In the genomic region with DNA sequence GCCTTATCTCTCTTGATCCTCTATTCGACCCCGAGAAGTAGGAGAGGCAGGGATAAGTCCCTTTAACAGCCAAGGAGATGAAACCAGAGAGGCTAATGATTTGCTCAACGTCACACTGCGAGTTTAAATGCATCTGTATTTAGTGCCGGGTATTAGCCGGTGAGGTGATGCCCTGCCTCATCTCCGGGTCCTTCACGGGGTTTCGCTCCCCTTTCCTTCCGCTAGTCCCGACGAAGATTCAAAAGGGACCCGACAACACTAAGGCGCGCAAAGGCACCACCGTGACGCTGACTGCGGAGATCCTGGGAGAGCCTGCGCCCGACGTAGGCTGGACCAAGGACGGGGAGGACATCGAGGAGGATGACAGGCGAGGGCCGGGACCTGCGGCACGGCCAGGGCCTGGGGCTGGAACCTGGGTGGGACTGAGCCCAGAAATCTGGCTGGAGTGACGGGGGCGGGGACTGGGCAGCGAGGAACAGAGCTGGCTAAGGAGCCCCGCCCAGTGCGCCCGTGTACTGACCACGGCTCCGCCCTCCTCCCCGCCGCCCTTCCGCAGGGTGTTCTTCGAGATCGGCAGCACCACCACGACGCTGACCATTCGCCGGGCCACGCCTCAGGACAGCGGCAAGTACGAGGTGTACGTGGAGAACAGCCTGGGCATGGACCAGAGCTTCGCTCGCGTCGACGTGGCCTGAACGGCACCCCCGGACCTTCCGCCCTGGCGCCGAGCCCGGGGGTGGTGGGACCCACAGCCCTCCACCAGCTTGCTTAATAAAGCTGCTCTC, we compare ENCODE assay signal across 8 cellular contexts. TPM values are rescaled to one million over a fixed set of nuclear protein-coding genes. Genes with fewer than 3 reads are reported as not detected.
DNase-seq lines count a peak whose midpoint lies in the region; ATAC-seq and TF ChIP-seq lines count a peak whose summit lies in the region.

No MANE protein-coding gene starts in this region.

- H3K9me2 ChIP-seq in OCI-LY7 (ENCODE audit: insufficient read depth, low read length) (no peaks in the 10 kb centered on the region), hepatocyte (replicated peaks; ENCODE audit: insufficient read depth) (no peaks in the 10 kb centered on the region)

- no peaks in the 10 kb centered on the region for H3K79me2 ChIP-seq in OCI-LY7 (ENCODE audit: insufficient read depth, low read depth, low read length)
- H3K79me2 ChIP-seq in hepatocyte, result peaks cover 12% of the 10 kb centered on the region

- H2AFZ ChIP-seq in OCI-LY7 (ENCODE audit: low read length) (peak overlapping the region; percentile 53; the same call in 1 of the 2 replicates), hepatocyte (peak overlapping the region; percentile 67)

- H3K27me3 ChIP-seq in hepatocyte, result peaks cover 48% of the 10 kb centered on the region

- no peak for TF ChIP-seq CTCF in OCI-LY7 (conservative IDR thresholded peaks at IDR 0.05; ENCODE audit: low read length)
- no peak for TF ChIP-seq CTCF in astrocyte of the cerebellum (IDR thresholded peaks at IDR 0.05; ENCODE audit: low read depth, low read length, missing control alignments)
- TF ChIP-seq CTCF in hepatocyte (IDR thresholded peaks at IDR 0.05; ENCODE audit: poor library complexity), result no peak

- no TSS peak for BruUV-seq in OCI-LY7 (replicated peaks; lab: Mats Ljungman, UMichigan)

- H3K9me3 ChIP-seq in OCI-LY7 (ENCODE audit: low read length) (no peaks in the 10 kb centered on the region), hepatocyte (ENCODE audit: low read depth) (no peaks in the 10 kb centered on the region)

- H3K36me3 ChIP-seq in OCI-LY7 (ENCODE audit: insufficient read depth, low read length), result no peaks in the 10 kb centered on the region
- H3K36me3 ChIP-seq in hepatocyte (replicated peaks; ENCODE audit: insufficient read depth, low read depth), result no peaks in the 10 kb centered on the region

- H3K4me1 ChIP-seq in OCI-LY7 (ENCODE audit: insufficient read depth, low read length, poor library complexity, severe bottlenecking), result peaks cover 23% of the 10 kb centered on the region
- peaks cover 23% of the 10 kb centered on the region for H3K4me1 ChIP-seq in hepatocyte (ENCODE audit: insufficient read depth)

- H3K4me3 ChIP-seq in OCI-LY7 (ENCODE audit: low read depth, low read length, poor library complexity, severe bottlenecking) (peak overlapping the region; percentile 77), astrocyte of the cerebellum (ENCODE audit: low read depth, low read length) (peak overlapping the region; percentile 67), hepatocyte (peak overlapping the region; percentile 24)

- CTCF ChIA-PET in OCI-LY7 (lab: Charles Lee; ENCODE audit: unreplicated experiment), result interaction anchor here (1.1 to 1.7 kb wide), 3 partner anchors 23 to 43 kb away, joined by 3 to 5 read pairs (median 5); no protein-coding TSS in a partner anchor

- in situ Hi-C loops in astrocyte of the cerebellum (cut with HindIII; ENCODE audit: low sequenced_read_pairs), result no loop called here

- ATAC-seq in HG02852 (IDR thresholded peaks at IDR 0.05; ENCODE audit: unreplicated experiment) (peak; percentile 24), GM18502 (IDR thresholded peaks at IDR 0.05; ENCODE audit: poor library complexity, unreplicated experiment) (no peak)

- H4K20me1 ChIP-seq in OCI-LY7 (ENCODE audit: insufficient read depth, low read length) (no peaks in the 10 kb centered on the region), hepatocyte (ENCODE audit: insufficient read depth, poor library complexity, severe bottlenecking) (no peaks in the 10 kb centered on the region)

- POLR2A ChIA-PET in OCI-LY7 (lab: Charles Lee), result interaction anchor here (1.2 kb wide), 2 partner anchors 39 to 106 kb away, joined by 3 read pairs; no protein-coding TSS in a partner anchor

- intact Hi-C loops in OCI-LY7 (cut with micrococcal nuclease; ENCODE audit: unreplicated experiment), result no loop called here

- peak; percentile 29 for DNase-seq in NCI-H510A treated with DMSO at 0.1 percent for 48 hours (lab: John Stamatoyannopoulos, UW)
- DNase-seq in NCI-H510A (lab: John Stamatoyannopoulos, UW), result no peak
- no peak for DNase-seq in OCI-LY7 (ENCODE audit: low spot score)
- no peak for DNase-seq in astrocyte of the cerebellum (ENCODE audit: low read depth)
- peak; percentile 89 for DNase-seq in hepatocyte (ENCODE audit: low spot score)
- DNase-seq in putamen (ENCODE audit: low spot score), result peak; percentile 38

- peak overlapping the region; percentile 73 for H3K4me2 ChIP-seq in OCI-LY7 (ENCODE audit: low read length)
- peak overlapping the region; percentile 84 for H3K4me2 ChIP-seq in hepatocyte

- 6% methylated on average over 46 of the region's 59 CpGs for WGBS in hepatocyte (ENCODE audit: low lambda C conversion rate, missing lambda C conversion rate)

- no peak overlapping the region for H3K27ac ChIP-seq in OCI-LY7 (ENCODE audit: low read depth, low read length, poor library complexity, severe bottlenecking)
- peak overlapping the region; percentile 81 for H3K27ac ChIP-seq in hepatocyte

RNA-seq across cellular contexts. Expression of a gene that starts 1.0 kb away (rescaled TPM):
- total RNA-seq in OCI-LY7 (2014; rRNA removed; shearing (Covaris generic)), result 22.3 and 28.4 TPM in 2 replicates
- total RNA-seq in OCI-LY7 (2022) (42.9 and 46.4 TPM in 2 replicates), hepatocyte (51.3 and 76.5 TPM in 2 replicates)
- 67.8 and 75.6 TPM in 2 replicates for polyA plus RNA-seq in hepatocyte

RNA-seq across cellular contexts. Expression of a gene that starts 16.6 kb away (rescaled TPM):
- total RNA-seq in OCI-LY7 (2014; rRNA removed; shearing (Covaris generic)), result 0.39 and 0.73 TPM in 2 replicates
- total RNA-seq in OCI-LY7 (2022) (0.74 and 0.96 TPM in 2 replicates), hepatocyte (not detected in 2 replicates)
- polyA plus RNA-seq in hepatocyte, result 0.07 TPM in 1 of 2 replicates, not detected in the other

RNA-seq across cellular contexts. Expression of a gene that starts 45.9 kb away (rescaled TPM):
- 14.5 and 24.1 TPM in 2 replicates for total RNA-seq in OCI-LY7 (2014; rRNA removed; shearing (Covaris generic))
- total RNA-seq in OCI-LY7 (2022) (30.5 and 33.0 TPM in 2 replicates), hepatocyte (180 and 193 TPM in 2 replicates)
- 315 and 361 TPM in 2 replicates for polyA plus RNA-seq in hepatocyte

RNA-seq across cellular contexts. Expression of a gene that starts 46.1 kb away (rescaled TPM):
- total RNA-seq in OCI-LY7 (2014; rRNA removed; shearing (Covaris generic)), result 1.4 and 2.5 TPM in 2 replicates
- 6.1 and 6.6 TPM in 2 replicates for total RNA-seq in OCI-LY7 (2022)
- 7.3 and 8.0 TPM in 2 replicates for total RNA-seq in hepatocyte
- 10.4 and 12.2 TPM in 2 replicates for polyA plus RNA-seq in hepatocyte

Comparison
In these comparisons a context has a peak if more than half of its experiments do, and no peak if none do; other contexts are left out.
1. DNase-seq: peak in NCI-H510A treated with DMSO at 0.1 percent for 48 hours (single experiment), hepatocyte (single experiment) and putamen (single experiment); none in NCI-H510A (single experiment), OCI-LY7 (single experiment) and astrocyte of the cerebellum (single experiment).
2. H3K4me3 ChIP-seq: peak in every context shown above with its lines; median percentile 77 in OCI-LY7; 67 in astrocyte of the cerebellum; 24 in hepatocyte.